1 cellular context compared by ENCODE assay signal in the genomic region with DNA sequence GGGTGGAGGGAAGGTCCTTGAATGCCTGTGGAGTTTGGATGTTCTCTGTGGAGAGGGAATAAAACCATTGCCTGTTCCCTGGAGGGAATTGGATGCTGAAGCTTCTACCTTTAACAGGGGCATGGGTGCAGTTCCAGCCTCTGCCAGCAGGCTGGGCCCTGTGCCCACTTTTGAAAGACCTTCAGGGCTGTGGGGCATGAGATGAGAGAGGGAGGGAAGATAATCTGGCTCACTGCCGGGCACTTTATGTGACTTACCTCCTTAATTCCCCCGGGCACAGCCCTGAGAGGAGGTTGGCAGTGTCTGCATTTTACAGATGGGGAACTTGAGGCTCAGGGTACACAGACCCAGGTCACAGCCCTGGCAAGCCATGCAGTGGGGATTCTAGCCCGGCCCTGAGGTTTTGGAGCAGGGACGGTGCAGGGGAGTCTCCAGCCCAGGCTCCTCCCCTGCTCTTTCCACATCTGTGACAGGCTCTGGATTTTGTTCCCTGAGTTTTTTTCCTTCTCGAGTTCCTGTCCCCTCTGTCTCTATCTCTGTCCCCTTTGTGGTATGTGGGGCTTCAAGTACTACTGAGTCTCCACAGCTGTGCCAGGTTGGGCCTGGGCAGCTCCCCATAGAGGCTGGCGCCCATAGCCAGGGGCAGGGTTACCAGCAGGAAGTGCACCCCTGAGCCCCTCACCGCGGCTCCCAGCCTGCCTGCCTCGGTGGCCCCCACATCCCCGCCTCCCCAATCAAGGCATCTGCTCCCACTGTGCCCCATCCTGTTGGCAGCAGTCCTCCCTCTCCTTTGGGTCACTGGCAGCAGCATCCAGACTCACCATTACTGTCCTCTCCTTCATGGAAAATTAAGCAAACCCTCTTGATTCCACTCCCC.
TF ChIP-seq lines count a peak whose summit lies in the region.

No MANE protein-coding gene starts in this region.

TF ChIP-seq in HepG2, 621 proteins besides CTCF, POLR2A, EP300 and RAD21 (continued from another document and continues in another):
- 0 out of 2 replicates have a peak, but pooled peaks have one; percentile 19 for TF ChIP-seq FOSL2 (CRISPR knock-in tag; IDR thresholded peaks at IDR 0.05)
- TF ChIP-seq NAIF1 (CRISPR knock-in tag; IDR thresholded peaks at IDR 0.05; ENCODE audit: borderline replicate concordance), result no peak
- TF ChIP-seq, protein P1, sequence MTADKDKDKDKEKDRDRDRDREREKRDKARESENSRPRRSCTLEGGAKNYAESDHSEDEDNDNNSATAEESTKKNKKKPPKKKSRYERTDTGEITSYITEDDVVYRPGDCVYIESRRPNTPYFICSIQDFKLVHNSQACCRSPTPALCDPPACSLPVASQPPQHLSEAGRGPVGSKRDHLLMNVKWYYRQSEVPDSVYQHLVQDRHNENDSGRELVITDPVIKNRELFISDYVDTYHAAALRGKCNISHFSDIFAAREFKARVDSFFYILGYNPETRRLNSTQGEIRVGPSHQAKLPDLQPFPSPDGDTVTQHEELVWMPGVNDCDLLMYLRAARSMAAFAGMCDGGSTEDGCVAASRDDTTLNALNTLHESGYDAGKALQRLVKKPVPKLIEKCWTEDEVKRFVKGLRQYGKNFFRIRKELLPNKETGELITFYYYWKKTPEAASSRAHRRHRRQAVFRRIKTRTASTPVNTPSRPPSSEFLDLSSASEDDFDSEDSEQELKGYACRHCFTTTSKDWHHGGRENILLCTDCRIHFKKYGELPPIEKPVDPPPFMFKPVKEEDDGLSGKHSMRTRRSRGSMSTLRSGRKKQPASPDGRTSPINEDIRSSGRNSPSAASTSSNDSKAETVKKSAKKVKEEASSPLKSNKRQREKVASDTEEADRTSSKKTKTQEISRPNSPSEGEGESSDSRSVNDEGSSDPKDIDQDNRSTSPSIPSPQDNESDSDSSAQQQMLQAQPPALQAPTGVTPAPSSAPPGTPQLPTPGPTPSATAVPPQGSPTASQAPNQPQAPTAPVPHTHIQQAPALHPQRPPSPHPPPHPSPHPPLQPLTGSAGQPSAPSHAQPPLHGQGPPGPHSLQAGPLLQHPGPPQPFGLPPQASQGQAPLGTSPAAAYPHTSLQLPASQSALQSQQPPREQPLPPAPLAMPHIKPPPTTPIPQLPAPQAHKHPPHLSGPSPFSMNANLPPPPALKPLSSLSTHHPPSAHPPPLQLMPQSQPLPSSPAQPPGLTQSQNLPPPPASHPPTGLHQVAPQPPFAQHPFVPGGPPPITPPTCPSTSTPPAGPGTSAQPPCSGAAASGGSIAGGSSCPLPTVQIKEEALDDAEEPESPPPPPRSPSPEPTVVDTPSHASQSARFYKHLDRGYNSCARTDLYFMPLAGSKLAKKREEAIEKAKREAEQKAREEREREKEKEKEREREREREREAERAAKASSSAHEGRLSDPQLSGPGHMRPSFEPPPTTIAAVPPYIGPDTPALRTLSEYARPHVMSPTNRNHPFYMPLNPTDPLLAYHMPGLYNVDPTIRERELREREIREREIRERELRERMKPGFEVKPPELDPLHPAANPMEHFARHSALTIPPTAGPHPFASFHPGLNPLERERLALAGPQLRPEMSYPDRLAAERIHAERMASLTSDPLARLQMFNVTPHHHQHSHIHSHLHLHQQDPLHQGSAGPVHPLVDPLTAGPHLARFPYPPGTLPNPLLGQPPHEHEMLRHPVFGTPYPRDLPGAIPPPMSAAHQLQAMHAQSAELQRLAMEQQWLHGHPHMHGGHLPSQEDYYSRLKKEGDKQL (CRISPR knock-in tag; IDR thresholded peaks at IDR 0.05; ENCODE audit: low read depth), result no peak
- no peak for TF ChIP-seq REXO4 (CRISPR knock-in tag; IDR thresholded peaks at IDR 0.05; ENCODE audit: borderline replicate concordance)
- TF ChIP-seq, protein P2, sequence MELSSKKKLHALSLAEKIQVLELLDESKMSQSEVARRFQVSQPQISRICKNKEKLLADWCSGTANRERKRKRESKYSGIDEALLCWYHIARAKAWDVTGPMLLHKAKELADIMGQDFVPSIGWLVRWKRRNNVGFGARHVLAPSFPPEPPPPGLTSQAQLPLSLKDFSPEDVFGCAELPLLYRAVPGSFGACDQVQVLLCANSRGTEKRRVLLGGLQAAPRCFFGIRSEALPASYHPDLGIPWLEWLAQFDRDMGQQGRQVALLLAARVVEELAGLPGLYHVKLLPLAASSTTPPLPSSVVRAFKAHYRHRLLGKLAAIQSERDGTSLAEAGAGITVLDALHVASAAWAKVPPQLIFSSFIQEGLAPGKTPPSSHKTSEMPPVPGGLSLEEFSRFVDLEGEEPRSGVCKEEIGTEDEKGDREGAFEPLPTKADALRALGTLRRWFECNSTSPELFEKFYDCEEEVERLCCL (CRISPR knock-in tag; IDR thresholded peaks at IDR 0.05; ENCODE audit: borderline replicate concordance), result no peak
- TF ChIP-seq ZNF256 (CRISPR knock-in tag; conservative IDR thresholded peaks at IDR 0.05), result no peak
- TF ChIP-seq KMT2A (CRISPR knock-in tag; IDR thresholded peaks at IDR 0.05), result 0 out of 2 replicates have a peak, but pooled peaks have one; percentile 22
- TF ChIP-seq ZNF550 (CRISPR knock-in tag; IDR thresholded peaks at IDR 0.05; ENCODE audit: borderline replicate concordance), result no peak
- no peak for TF ChIP-seq ZNF253 (CRISPR knock-in tag; IDR thresholded peaks at IDR 0.05; ENCODE audit: borderline replicate concordance)
- TF ChIP-seq NFE2 (CRISPR knock-in tag; IDR thresholded peaks at IDR 0.05), result no peak
- TF ChIP-seq ZNF12 (CRISPR knock-in tag; IDR thresholded peaks at IDR 0.05), result no peak
- TF ChIP-seq, protein P3, sequence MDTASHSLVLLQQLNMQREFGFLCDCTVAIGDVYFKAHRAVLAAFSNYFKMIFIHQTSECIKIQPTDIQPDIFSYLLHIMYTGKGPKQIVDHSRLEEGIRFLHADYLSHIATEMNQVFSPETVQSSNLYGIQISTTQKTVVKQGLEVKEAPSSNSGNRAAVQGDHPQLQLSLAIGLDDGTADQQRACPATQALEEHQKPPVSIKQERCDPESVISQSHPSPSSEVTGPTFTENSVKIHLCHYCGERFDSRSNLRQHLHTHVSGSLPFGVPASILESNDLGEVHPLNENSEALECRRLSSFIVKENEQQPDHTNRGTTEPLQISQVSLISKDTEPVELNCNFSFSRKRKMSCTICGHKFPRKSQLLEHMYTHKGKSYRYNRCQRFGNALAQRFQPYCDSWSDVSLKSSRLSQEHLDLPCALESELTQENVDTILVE (CRISPR knock-in tag; IDR thresholded peaks at IDR 0.05), result 0 out of 2 replicates have a peak, but pooled peaks have one; percentile 25
- no peak for TF ChIP-seq TOPORS (CRISPR knock-in tag; IDR thresholded peaks at IDR 0.05)
- TF ChIP-seq HCFC1 (IDR thresholded peaks at IDR 0.05; ENCODE audit: low read depth, low read length), result no peak
- TF ChIP-seq ZSCAN29 (CRISPR knock-in tag; conservative IDR thresholded peaks at IDR 0.05), result no peak
- TF ChIP-seq, protein P4, sequence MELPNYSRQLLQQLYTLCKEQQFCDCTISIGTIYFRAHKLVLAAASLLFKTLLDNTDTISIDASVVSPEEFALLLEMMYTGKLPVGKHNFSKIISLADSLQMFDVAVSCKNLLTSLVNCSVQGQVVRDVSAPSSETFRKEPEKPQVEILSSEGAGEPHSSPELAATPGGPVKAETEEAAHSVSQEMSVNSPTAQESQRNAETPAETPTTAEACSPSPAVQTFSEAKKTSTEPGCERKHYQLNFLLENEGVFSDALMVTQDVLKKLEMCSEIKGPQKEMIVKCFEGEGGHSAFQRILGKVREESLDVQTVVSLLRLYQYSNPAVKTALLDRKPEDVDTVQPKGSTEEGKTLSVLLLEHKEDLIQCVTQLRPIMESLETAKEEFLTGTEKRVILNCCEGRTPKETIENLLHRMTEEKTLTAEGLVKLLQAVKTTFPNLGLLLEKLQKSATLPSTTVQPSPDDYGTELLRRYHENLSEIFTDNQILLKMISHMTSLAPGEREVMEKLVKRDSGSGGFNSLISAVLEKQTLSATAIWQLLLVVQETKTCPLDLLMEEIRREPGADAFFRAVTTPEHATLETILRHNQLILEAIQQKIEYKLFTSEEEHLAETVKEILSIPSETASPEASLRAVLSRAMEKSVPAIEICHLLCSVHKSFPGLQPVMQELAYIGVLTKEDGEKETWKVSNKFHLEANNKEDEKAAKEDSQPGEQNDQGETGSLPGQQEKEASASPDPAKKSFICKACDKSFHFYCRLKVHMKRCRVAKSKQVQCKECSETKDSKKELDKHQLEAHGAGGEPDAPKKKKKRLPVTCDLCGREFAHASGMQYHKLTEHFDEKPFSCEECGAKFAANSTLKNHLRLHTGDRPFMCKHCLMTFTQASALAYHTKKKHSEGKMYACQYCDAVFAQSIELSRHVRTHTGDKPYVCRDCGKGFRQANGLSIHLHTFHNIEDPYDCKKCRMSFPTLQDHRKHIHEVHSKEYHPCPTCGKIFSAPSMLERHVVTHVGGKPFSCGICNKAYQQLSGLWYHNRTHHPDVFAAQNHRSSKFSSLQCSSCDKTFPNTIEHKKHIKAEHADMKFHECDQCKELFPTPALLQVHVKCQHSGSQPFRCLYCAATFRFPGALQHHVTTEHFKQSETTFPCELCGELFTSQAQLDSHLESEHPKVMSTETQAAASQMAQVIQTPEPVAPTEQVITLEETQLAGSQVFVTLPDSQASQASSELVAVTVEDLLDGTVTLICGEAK (IDR thresholded peaks at IDR 0.05), result no peak
- TF ChIP-seq, protein P4 (CRISPR knock-in tag; IDR thresholded peaks at IDR 0.05), result no peak
- TF ChIP-seq, protein P5, sequence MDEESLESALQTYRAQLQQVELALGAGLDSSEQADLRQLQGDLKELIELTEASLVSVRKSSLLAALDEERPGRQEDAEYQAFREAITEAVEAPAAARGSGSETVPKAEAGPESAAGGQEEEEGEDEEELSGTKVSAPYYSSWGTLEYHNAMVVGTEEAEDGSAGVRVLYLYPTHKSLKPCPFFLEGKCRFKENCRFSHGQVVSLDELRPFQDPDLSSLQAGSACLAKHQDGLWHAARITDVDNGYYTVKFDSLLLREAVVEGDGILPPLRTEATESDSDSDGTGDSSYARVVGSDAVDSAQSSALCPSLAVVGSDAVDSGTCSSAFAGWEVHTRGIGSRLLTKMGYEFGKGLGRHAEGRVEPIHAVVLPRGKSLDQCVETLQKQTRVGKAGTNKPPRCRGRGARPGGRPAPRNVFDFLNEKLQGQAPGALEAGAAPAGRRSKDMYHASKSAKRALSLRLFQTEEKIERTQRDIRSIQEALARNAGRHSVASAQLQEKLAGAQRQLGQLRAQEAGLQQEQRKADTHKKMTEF (CRISPR knock-in tag; IDR thresholded peaks at IDR 0.05), result peak; percentile 57
- no peak for TF ChIP-seq THYN1 (CRISPR knock-in tag; IDR thresholded peaks at IDR 0.05; ENCODE audit: borderline replicate concordance, low read depth)
- TF ChIP-seq, protein P6, sequence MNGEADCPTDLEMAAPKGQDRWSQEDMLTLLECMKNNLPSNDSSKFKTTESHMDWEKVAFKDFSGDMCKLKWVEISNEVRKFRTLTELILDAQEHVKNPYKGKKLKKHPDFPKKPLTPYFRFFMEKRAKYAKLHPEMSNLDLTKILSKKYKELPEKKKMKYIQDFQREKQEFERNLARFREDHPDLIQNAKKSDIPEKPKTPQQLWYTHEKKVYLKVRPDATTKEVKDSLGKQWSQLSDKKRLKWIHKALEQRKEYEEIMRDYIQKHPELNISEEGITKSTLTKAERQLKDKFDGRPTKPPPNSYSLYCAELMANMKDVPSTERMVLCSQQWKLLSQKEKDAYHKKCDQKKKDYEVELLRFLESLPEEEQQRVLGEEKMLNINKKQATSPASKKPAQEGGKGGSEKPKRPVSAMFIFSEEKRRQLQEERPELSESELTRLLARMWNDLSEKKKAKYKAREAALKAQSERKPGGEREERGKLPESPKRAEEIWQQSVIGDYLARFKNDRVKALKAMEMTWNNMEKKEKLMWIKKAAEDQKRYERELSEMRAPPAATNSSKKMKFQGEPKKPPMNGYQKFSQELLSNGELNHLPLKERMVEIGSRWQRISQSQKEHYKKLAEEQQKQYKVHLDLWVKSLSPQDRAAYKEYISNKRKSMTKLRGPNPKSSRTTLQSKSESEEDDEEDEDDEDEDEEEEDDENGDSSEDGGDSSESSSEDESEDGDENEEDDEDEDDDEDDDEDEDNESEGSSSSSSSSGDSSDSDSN (CRISPR knock-in tag; IDR thresholded peaks at IDR 0.05), result peak; percentile 5; the same call in 1 of the 2 replicates
- no peak for TF ChIP-seq HES4 (CRISPR knock-in tag; IDR thresholded peaks at IDR 0.05; ENCODE audit: borderline replicate concordance)
- TF ChIP-seq SAP130 (CRISPR knock-in tag; IDR thresholded peaks at IDR 0.05; ENCODE audit: low read depth), result 0 out of 2 replicates have a peak, but pooled peaks have one; percentile 4
